Comparison of ENCODE assay signal across 9 cellular contexts in genomic region chr19:1017115-1017905, GRCh38. TPM values are rescaled to one million over a fixed set of nuclear protein-coding genes. Genes with fewer than 3 reads are reported as not detected.
DNase-seq lines count a peak whose midpoint lies in the region; ATAC-seq and TF ChIP-seq lines count a peak whose summit lies in the region.
"Had no signal": no experiment of that assay in that cellular context is flagged by ENCODE, and none has a peak within 500 bp of the region (broad histone marks: within the 10 kb centered on the region; RNA-seq: fewer than 3 reads in every experiment).

No MANE protein-coding gene starts in this region.

- no peaks in the 10 kb centered on the region for H3K36me3 Mint-ChIP-seq in CD4-positive, CD25-positive, alpha-beta regulatory T cell
- H3K36me3 Mint-ChIP-seq in nephron progenitor cell (ENCODE audit: low read depth) = no peaks in the 10 kb centered on the region

- H3K9me3 Mint-ChIP-seq in CD4-positive, CD25-positive, alpha-beta regulatory T cell = no peaks in the 10 kb centered on the region
- no peaks in the 10 kb centered on the region for H3K9me3 Mint-ChIP-seq in nephron progenitor cell

- no peaks in the 10 kb centered on the region for H3K9me3 ChIP-seq in CD4-positive, CD25-positive, alpha-beta regulatory T cell (ENCODE audit: control insufficient read depth in 2 of 2, low read length in 2 of 2)

- peak overlapping the region in 1 of 3 donors; percentile 76 for H3K27ac Mint-ChIP-seq in CD4-positive, CD25-positive, alpha-beta regulatory T cell
- H3K27ac Mint-ChIP-seq in nephron progenitor cell = peak overlapping the region; percentile 68

- TF ChIP-seq CTCF in LNCaP clone FGC (IDR thresholded peaks at IDR 0.05; ENCODE audit: control insufficient read depth, extremely low read depth, insufficient read depth) (no peak), nephron progenitor cell (IDR thresholded peaks at IDR 0.05) (no peak), omental fat pad (IDR thresholded peaks at IDR 0.05) (no peak)

- peaks cover 59% of the 10 kb centered on the region for H3K4me1 ChIP-seq in CD4-positive, CD25-positive, alpha-beta regulatory T cell (ENCODE audit: control insufficient read depth, insufficient read depth, low read length, poor library complexity, severe bottlenecking)

- no peak overlapping the region for H3K27ac ChIP-seq in CD4-positive, CD25-positive, alpha-beta regulatory T cell (ENCODE audit: insufficient read depth, low read length, poor library complexity, severe bottlenecking)

- ATAC-seq in CD4-positive, CD25-positive, alpha-beta regulatory T cell (ENCODE audit: low read depth in 2 of 2) = no peak
- no peak for ATAC-seq in HG02973 (IDR thresholded peaks at IDR 0.05; ENCODE audit: unreplicated experiment)
- no peak for ATAC-seq in omental fat pad (ENCODE audit: low FRiP score)
- ATAC-seq in GM21423 (IDR thresholded peaks at IDR 0.05; ENCODE audit: unreplicated experiment) = no peak

- no peak overlapping the region for H3K4me3 ChIP-seq in CD4-positive, CD25-positive, alpha-beta regulatory T cell (ENCODE audit: low read depth, low read length)
- peak overlapping the region; percentile 8; the same call in 1 of the 2 replicates for H3K4me3 ChIP-seq in LNCaP clone FGC (ENCODE audit: low read depth, low read length)

- no peaks in the 10 kb centered on the region for H3K27me3 ChIP-seq in CD4-positive, CD25-positive, alpha-beta regulatory T cell (ENCODE audit: control insufficient read depth, insufficient read depth, low read length)

- DNase-seq in CD4-positive, CD25-positive, alpha-beta regulatory T cell = no peak
- no peak for DNase-seq in LNCaP clone FGC (ENCODE audit: low read depth)
- peak; percentile 28 for DNase-seq in dermis blood vessel endothelial cell
- no peak for DNase-seq in nephron progenitor cell
- no peak for DNase-seq in omental fat pad (ENCODE audit: low spot score)
- DNase-seq in DMS 273 treated with DMSO at 0.1 percent for 48 hours (lab: John Stamatoyannopoulos, UW) = no peak
- DNase-seq: stimulated activated CD4-positive, alpha-beta T cell treated with anti-CD3 and anti-CD28 coated beads, Interleukin-15, amount 100 ng/mL, for 24 hours had no signal

- peaks cover 8% of the 10 kb centered on the region for H3K36me3 ChIP-seq in CD4-positive, CD25-positive, alpha-beta regulatory T cell (ENCODE audit: control insufficient read depth, insufficient read depth, low read length)

- H3K4me3 Mint-ChIP-seq in CD4-positive, CD25-positive, alpha-beta regulatory T cell = peak overlapping the region; percentile 63 to 89 (median 72)
- H3K4me3 Mint-ChIP-seq in nephron progenitor cell = peak overlapping the region; percentile 50

- H3K4me1 Mint-ChIP-seq in CD4-positive, CD25-positive, alpha-beta regulatory T cell = peaks cover 0 to 50% (median 17%) of the 10 kb centered on the region in 4 donors
- H3K4me1 Mint-ChIP-seq in nephron progenitor cell = peaks cover 40% of the 10 kb centered on the region

- peaks cover 13% of the 10 kb centered on the region for H3K27me3 Mint-ChIP-seq in CD4-positive, CD25-positive, alpha-beta regulatory T cell
- H3K27me3 Mint-ChIP-seq in nephron progenitor cell (ENCODE audit: low read depth, poor library complexity) = no peaks in the 10 kb centered on the region

RNA-seq across cellular contexts. Expression of gene TMEM259, which starts 3.6 kb away (rescaled TPM):
- 339 TPM for total RNA-seq in CD4-positive, CD25-positive, alpha-beta regulatory T cell
- polyA plus RNA-seq in CD4-positive, CD25-positive, alpha-beta regulatory T cell = 10 to 100 TPM; 51.6 to 67.1 (median 54.2) TPM
- total RNA-seq in dermis blood vessel endothelial cell = 67.2 and 78.9 TPM in 2 replicates
- 100 to 1,000 TPM; 112 to 164 (median 161) TPM for total RNA-seq in omental fat pad

RNA-seq across cellular contexts. Expression of gene RNU6-2, which starts 4.0 kb away (rescaled TPM):
- not detected for total RNA-seq in CD4-positive, CD25-positive, alpha-beta regulatory T cell
- not detected for polyA plus RNA-seq in CD4-positive, CD25-positive, alpha-beta regulatory T cell
- total RNA-seq in dermis blood vessel endothelial cell (not detected in 2 replicates), omental fat pad (not detected)

RNA-seq across cellular contexts. Expression of gene CNN2, which starts 9.1 kb away (rescaled TPM):
- total RNA-seq in CD4-positive, CD25-positive, alpha-beta regulatory T cell = 397 TPM
- polyA plus RNA-seq in CD4-positive, CD25-positive, alpha-beta regulatory T cell = 100 to 1,000 TPM; 378 to 426 (median 401) TPM
- 108 and 253 TPM in 2 replicates for total RNA-seq in dermis blood vessel endothelial cell
- 10 to 100 TPM; 39.6 to 75.4 (median 60.8) TPM for total RNA-seq in omental fat pad

RNA-seq across cellular contexts. Expression of gene GRIN3B, which starts 17.1 kb away (rescaled TPM):
- not detected for total RNA-seq in CD4-positive, CD25-positive, alpha-beta regulatory T cell
- polyA plus RNA-seq in CD4-positive, CD25-positive, alpha-beta regulatory T cell = not detected
- total RNA-seq in dermis blood vessel endothelial cell = 0.28 and 1.0 TPM in 2 replicates
- total RNA-seq in omental fat pad = under 1 TPM in 1 of 4 donors, not detected in 3; 0.24 TPM

RNA-seq across cellular contexts. Expression of gene ABCA7, which starts 22.6 kb away (rescaled TPM):
- total RNA-seq in CD4-positive, CD25-positive, alpha-beta regulatory T cell = 161 TPM
- 10 to 100 TPM in 1 of 4 donors, 1 to 10 TPM in 3; 3.4 to 13.3 (median 6.9) TPM for polyA plus RNA-seq in CD4-positive, CD25-positive, alpha-beta regulatory T cell
- 9.4 and 10.0 TPM in 2 replicates for total RNA-seq in dermis blood vessel endothelial cell
- 10 to 100 TPM; 10.3 to 29.8 (median 15.9) TPM for total RNA-seq in omental fat pad
